In the genomic region with DNA sequence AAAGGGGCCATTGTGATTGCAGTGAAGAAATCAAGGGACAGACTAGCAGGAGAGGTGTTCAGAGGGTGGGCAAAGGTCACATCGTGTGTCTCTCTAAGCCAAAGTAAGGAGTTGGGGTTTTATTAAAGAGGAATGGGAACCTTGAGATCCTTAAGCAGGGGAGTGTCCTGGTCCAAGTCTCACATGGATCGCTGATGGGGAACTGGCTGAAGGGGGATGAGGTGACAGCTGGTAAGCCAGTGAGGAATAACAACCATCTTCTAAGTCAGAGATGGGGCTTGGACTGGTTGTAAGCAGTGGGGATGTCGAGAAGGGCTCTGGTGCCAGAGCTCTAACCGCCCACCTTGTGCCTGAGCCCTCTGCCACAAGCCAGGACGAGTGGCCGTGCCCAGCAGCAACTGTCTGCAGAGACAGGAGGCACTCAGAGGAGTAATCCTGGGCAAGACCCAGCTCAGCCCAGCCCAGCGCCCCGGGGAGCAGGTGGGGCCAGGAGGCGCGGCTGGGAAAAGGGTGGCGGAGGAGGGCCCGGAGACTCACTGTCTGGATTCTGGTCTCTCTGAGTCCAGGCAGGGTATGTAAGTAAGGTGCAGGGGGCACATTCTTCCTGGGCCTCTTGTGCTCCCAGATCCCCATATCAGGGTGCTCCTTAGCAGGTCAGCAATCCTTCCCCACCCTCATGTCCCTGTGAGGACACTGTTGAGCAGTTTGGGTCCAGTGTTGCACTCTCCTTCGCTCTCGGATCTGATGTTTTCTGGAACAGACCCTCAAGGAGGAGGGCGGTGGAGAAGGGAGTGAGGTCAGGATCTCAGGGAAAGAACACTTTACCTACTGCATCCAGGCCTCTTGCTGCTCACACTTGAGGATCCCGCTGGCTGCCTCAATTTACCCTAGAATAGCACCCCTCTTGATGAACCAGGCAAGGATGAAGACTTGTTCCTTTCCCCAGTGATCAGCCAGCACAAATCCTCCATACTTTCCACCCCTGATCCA, we compare ENCODE assay signal across 12 cellular contexts. TPM values are rescaled to one million over a fixed set of nuclear protein-coding genes. Genes with fewer than 3 reads are reported as not detected.
DNase-seq lines count a peak whose midpoint lies in the region; ATAC-seq and TF ChIP-seq lines count a peak whose summit lies in the region.
"Had no signal": no experiment of that assay in that cellular context is flagged by ENCODE, and none has a peak within 500 bp of the region (broad histone marks: within the 10 kb centered on the region; RNA-seq: fewer than 3 reads in every experiment).

No MANE protein-coding gene starts in this region.

- peaks cover 56% of the 10 kb centered on the region for H3K4me1 Mint-ChIP-seq in activated naive CD8-positive, alpha-beta T cell (ENCODE audit: low read depth)
- H3K4me1 Mint-ChIP-seq in naive thymus-derived CD8-positive, alpha-beta T cell, result peaks cover 32 to 63% (median 59%) of the 10 kb centered on the region in 4 donors

- DNase-seq in GM06990 (ENCODE audit: extremely low read depth, insufficient read length) (no peak), D341Med (ENCODE audit: low spot score) (no peak), amygdala (lab: John Stamatoyannopoulos, UW) (no peak), erythroblast (lab: John Stamatoyannopoulos, UW) (no peak)
- no peak for DNase-seq in naive thymus-derived CD8-positive, alpha-beta T cell
- DNase-seq: activated effector memory CD4-positive, alpha-beta T cell treated with Interleukin-2 at 50 U/mL for 16 hours; NCI-H2029 treated with DMSO at 0.1 percent for 48 hours had no signal

- no peak overlapping the region for H3K9ac ChIP-seq in HUES6 (ENCODE audit: low read length)

- no peak for TF ChIP-seq CTCF in GM06990 (IDR thresholded peaks at IDR 0.05; ENCODE audit: insufficient read depth, low read length, poor library complexity, severe bottlenecking)

- H3K36me3 ChIP-seq in GM06990 (ENCODE audit: control insufficient read depth, insufficient read depth, low read length), result 0 out of 2 replicates have a peak, but pooled peaks cover 1% of the 10 kb centered on the region
- no peaks in the 10 kb centered on the region for H3K36me3 ChIP-seq in HUES6 (ENCODE audit: control insufficient read depth, insufficient read depth, low read length)

- no peaks in the 10 kb centered on the region for H3K27me3 ChIP-seq in GM06990 (replicated peaks; ENCODE audit: control insufficient read depth, insufficient read depth, low read length)
- H3K27me3 ChIP-seq in HUES6 (ENCODE audit: control insufficient read depth, insufficient read depth, low read length), result peaks cover 100% of the 10 kb centered on the region

- no peaks in the 10 kb centered on the region for H3K9me3 Mint-ChIP-seq in activated naive CD8-positive, alpha-beta T cell (ENCODE audit: low read depth)
- H3K9me3 Mint-ChIP-seq in naive thymus-derived CD8-positive, alpha-beta T cell, result no peaks in the 10 kb centered on the region

- no peak for TF ChIP-seq POLR2A in erythroblast (IDR thresholded peaks at IDR 0.05; ENCODE audit: low read length)

- H3K4me3 Mint-ChIP-seq in activated naive CD8-positive, alpha-beta T cell, result peak overlapping the region; percentile 82
- H3K4me3 Mint-ChIP-seq in naive thymus-derived CD8-positive, alpha-beta T cell, result peak overlapping the region; percentile 44 to 83 (median 74)

- H3K4me3 ChIP-seq in GM06990 (replicated peaks; ENCODE audit: low read depth, low read length), result peak overlapping the region; percentile 80
- 0 out of 2 replicates have a peak overlapping the region, but pooled peaks have one; percentile 7 for H3K4me3 ChIP-seq in HUES6 (ENCODE audit: low read depth, low read length)

- H3K27me3 Mint-ChIP-seq in activated naive CD8-positive, alpha-beta T cell, result peaks cover 4% of the 10 kb centered on the region
- peaks cover 0 to 6% (median 0%) of the 10 kb centered on the region in 5 donors for H3K27me3 Mint-ChIP-seq in naive thymus-derived CD8-positive, alpha-beta T cell

- no peak for ATAC-seq in naive thymus-derived CD8-positive, alpha-beta T cell
- ATAC-seq in GM18520 (IDR thresholded peaks at IDR 0.05; ENCODE audit: unreplicated experiment), result no peak

- POLR2A ChIA-PET in naive thymus-derived CD8-positive, alpha-beta T cell (lab: Charles Lee), result interaction anchor here (9.5 kb wide), 1 partner anchor 16 kb away, joined by 331 read pairs; a partner anchor contains a TSS

- no peak overlapping the region for H3K27ac ChIP-seq in HUES6 (ENCODE audit: low read depth, low read length)

- H3K9me3 ChIP-seq in HUES6 (ENCODE audit: control insufficient read depth, insufficient read depth, low read depth, low read length), result no peaks in the 10 kb centered on the region

- peaks cover 4% of the 10 kb centered on the region for H3K36me3 Mint-ChIP-seq in activated naive CD8-positive, alpha-beta T cell
- H3K36me3 Mint-ChIP-seq in naive thymus-derived CD8-positive, alpha-beta T cell, result no peaks in the 10 kb centered on the region

- H3K4me1 ChIP-seq in HUES6 (ENCODE audit: control insufficient read depth, insufficient read depth, low read length), result peaks cover 43% of the 10 kb centered on the region

- peak overlapping the region; percentile 85 for H3K27ac Mint-ChIP-seq in activated naive CD8-positive, alpha-beta T cell
- peak overlapping the region; percentile 80 to 97 (median 93) for H3K27ac Mint-ChIP-seq in naive thymus-derived CD8-positive, alpha-beta T cell

RNA-seq across cellular contexts. Expression of a gene that starts 13.8 kb away (rescaled TPM):
- total RNA-seq in naive thymus-derived CD8-positive, alpha-beta T cell, result 1 to 10 TPM; 1.7 to 1.8 TPM
- 1 to 10 TPM in 2 of 3 donors, under 1 TPM in 1; 0.53 to 1.2 (median 1.1) TPM for polyA plus RNA-seq in naive thymus-derived CD8-positive, alpha-beta T cell
- total RNA-seq: dermis microvascular lymphatic vessel endothelial cell had no signal

RNA-seq across cellular contexts. Expression of a gene that starts 34.9 kb away (rescaled TPM):
- total RNA-seq in naive thymus-derived CD8-positive, alpha-beta T cell, result not detected
- polyA plus RNA-seq in naive thymus-derived CD8-positive, alpha-beta T cell, result under 1 TPM in 1 of 3 donors, not detected in 2; 0.08 TPM
- total RNA-seq: dermis microvascular lymphatic vessel endothelial cell; T-helper 1 cell treated with Interleukin-12 subunit alpha and Interleukin-12 subunit beta and Interleukin-4 antibody, amounts not matched to agents 30 ng/mL and 1 ng/mL, for 36 hours had no signal
